8 cellular contexts compared by ENCODE assay signal in the genomic region with DNA sequence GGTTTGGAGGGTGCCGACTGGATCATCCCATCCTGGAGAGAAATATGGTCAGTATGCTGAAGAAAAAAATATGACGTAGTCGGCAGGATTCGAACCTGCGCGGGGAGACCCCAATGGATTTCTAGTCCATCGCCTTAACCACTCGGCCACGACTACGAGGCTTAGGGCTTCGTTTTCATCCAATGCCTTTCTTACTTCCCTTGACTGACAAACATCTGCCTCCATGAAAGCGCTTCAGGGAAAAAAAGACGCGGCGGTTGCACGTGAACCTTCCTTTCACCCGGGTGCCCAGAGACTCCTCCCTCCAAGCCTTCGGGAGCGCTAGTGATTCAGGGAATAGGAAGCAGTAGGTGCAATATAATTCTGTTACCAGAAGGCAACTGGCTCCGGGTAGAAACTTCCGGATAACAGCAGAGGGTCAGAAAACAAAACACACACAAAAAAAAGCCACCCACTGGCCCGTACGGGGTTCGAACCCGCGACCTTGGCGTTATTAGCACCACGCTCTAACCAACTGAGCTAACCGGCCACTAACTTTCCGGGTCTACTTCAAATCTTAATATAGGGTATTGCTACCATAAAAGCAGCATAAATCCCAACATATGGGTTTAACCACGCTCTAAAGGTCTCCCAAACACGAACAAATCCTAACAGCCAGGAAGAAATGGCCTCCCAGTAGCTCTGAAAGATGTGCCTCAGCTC. TPM values are rescaled to one million over a fixed set of nuclear protein-coding genes. Genes with fewer than 3 reads are reported as not detected.
DNase-seq lines count a peak whose midpoint lies in the region; ATAC-seq lines count a peak whose summit lies in the region.

No MANE protein-coding gene starts in this region.

- peaks cover 0 to 15% (median 0%) of the 10 kb centered on the region in 7 donors for H3K9me3 Mint-ChIP-seq in CD4-positive, CD25-positive, alpha-beta regulatory T cell
- H3K9me3 Mint-ChIP-seq in T-helper 1 cell treated with Interleukin-12 subunit alpha and Interleukin-12 subunit beta and Interleukin-4 antibody, amounts not matched to agents 30 μg/mL and 1 μg/mL, for 36 hours: no peaks in the 10 kb centered on the region

- no peaks in the 10 kb centered on the region for H3K27me3 ChIP-seq in CD4-positive, CD25-positive, alpha-beta regulatory T cell (ENCODE audit: control insufficient read depth, insufficient read depth, low read length)
- no peaks in the 10 kb centered on the region for H3K27me3 ChIP-seq in layer of hippocampus (ENCODE audit: control insufficient read depth, insufficient read depth, low read length)

- H3K36me3 ChIP-seq in CD4-positive, CD25-positive, alpha-beta regulatory T cell (ENCODE audit: control insufficient read depth, insufficient read depth, low read length): peaks cover 49% of the 10 kb centered on the region

- peaks cover 16 to 57% (median 41%) of the 10 kb centered on the region in 4 donors for H3K4me1 Mint-ChIP-seq in CD4-positive, CD25-positive, alpha-beta regulatory T cell
- H3K4me1 Mint-ChIP-seq in T-helper 1 cell treated with Interleukin-12 subunit alpha and Interleukin-12 subunit beta and Interleukin-4 antibody, amounts not matched to agents 30 μg/mL and 1 μg/mL, for 36 hours (ENCODE audit: low read depth): peaks cover 39% of the 10 kb centered on the region

- H3K4me3 Mint-ChIP-seq in CD4-positive, CD25-positive, alpha-beta regulatory T cell: peak overlapping the region; percentile 4 to 90 (median 69)
- H3K4me3 Mint-ChIP-seq in T-helper 1 cell treated with Interleukin-12 subunit alpha and Interleukin-12 subunit beta and Interleukin-4 antibody, amounts not matched to agents 30 μg/mL and 1 μg/mL, for 36 hours: peak overlapping the region; percentile 39

- H3K9me3 ChIP-seq in CD4-positive, CD25-positive, alpha-beta regulatory T cell (ENCODE audit: control insufficient read depth in 2 of 2, low read length in 2 of 2): no peaks in the 10 kb centered on the region

- peaks cover 62% of the 10 kb centered on the region for H3K36me3 Mint-ChIP-seq in CD4-positive, CD25-positive, alpha-beta regulatory T cell
- H3K36me3 Mint-ChIP-seq in T-helper 1 cell treated with Interleukin-12 subunit alpha and Interleukin-12 subunit beta and Interleukin-4 antibody, amounts not matched to agents 30 μg/mL and 1 μg/mL, for 36 hours (ENCODE audit: low read depth): peaks cover 47% of the 10 kb centered on the region

- H3K4me3 ChIP-seq in CD4-positive, CD25-positive, alpha-beta regulatory T cell (ENCODE audit: low read depth, low read length): no peak overlapping the region

- H3K4me1 ChIP-seq in CD4-positive, CD25-positive, alpha-beta regulatory T cell (ENCODE audit: control insufficient read depth, insufficient read depth, low read length, poor library complexity, severe bottlenecking): peaks cover 36% of the 10 kb centered on the region

- peak overlapping the region; percentile 48 for H3K27ac ChIP-seq in CD4-positive, CD25-positive, alpha-beta regulatory T cell (ENCODE audit: insufficient read depth, low read length, poor library complexity, severe bottlenecking)
- peak overlapping the region; percentile 80 for H3K27ac ChIP-seq in layer of hippocampus (ENCODE audit: low read depth, low read length)

- DNase-seq in CD4-positive, CD25-positive, alpha-beta regulatory T cell: no peak
- peak; percentile 93 for DNase-seq in HT1080 (ENCODE audit: low read depth)
- peak; percentile 92 for DNase-seq in dedifferentiated amniotic fluid mesenchymal stem cell (ENCODE audit: extremely low spot score)
- DNase-seq in stimulated activated CD4-positive, alpha-beta T cell treated with anti-CD3 and anti-CD28 coated beads, Interleukin-15, amount 100 ng/mL, for 24 hours: peak; percentile 75

- no peak for ATAC-seq in CD4-positive, CD25-positive, alpha-beta regulatory T cell (ENCODE audit: low read depth in 2 of 2)
- ATAC-seq in HG02678 (IDR thresholded peaks at IDR 0.05; ENCODE audit: unreplicated experiment): no peak
- no peak for ATAC-seq in HG03108 (IDR thresholded peaks at IDR 0.05; ENCODE audit: unreplicated experiment)

- H3K27ac Mint-ChIP-seq in CD4-positive, CD25-positive, alpha-beta regulatory T cell: peak overlapping the region; percentile 45 to 95 (median 81)
- peak overlapping the region; percentile 84 for H3K27ac Mint-ChIP-seq in T-helper 1 cell treated with Interleukin-12 subunit alpha and Interleukin-12 subunit beta and Interleukin-4 antibody, amounts not matched to agents 30 μg/mL and 1 μg/mL, for 36 hours

- H3K27me3 Mint-ChIP-seq in CD4-positive, CD25-positive, alpha-beta regulatory T cell: peaks cover 15% of the 10 kb centered on the region
- H3K27me3 Mint-ChIP-seq in T-helper 1 cell treated with Interleukin-12 subunit alpha and Interleukin-12 subunit beta and Interleukin-4 antibody, amounts not matched to agents 30 μg/mL and 1 μg/mL, for 36 hours (ENCODE audit: low read depth): no peaks in the 10 kb centered on the region

RNA-seq across cellular contexts. Expression of a gene that starts 16.3 kb away (rescaled TPM):
- total RNA-seq in CD4-positive, CD25-positive, alpha-beta regulatory T cell: 3.7 TPM
- 1 to 10 TPM; 1.5 to 5.3 (median 3.4) TPM for polyA plus RNA-seq in CD4-positive, CD25-positive, alpha-beta regulatory T cell
- 147 and 161 TPM in 2 replicates for total RNA-seq in HT1080 (2014; rRNA removed; shearing (Covaris generic))
- polyA plus RNA-seq in HT1080 (2015; cell fraction: cytosol; rRNA removed): 97.2 and 104 TPM in 2 replicates
- polyA plus RNA-seq in HT1080 (2015; cell fraction: nucleus; rRNA removed): 198 TPM in 2 replicates

RNA-seq across cellular contexts. Expression of a gene that starts 21.2 kb away (rescaled TPM):
- total RNA-seq in CD4-positive, CD25-positive, alpha-beta regulatory T cell: 265 TPM
- polyA plus RNA-seq in CD4-positive, CD25-positive, alpha-beta regulatory T cell: 10 to 100 TPM; 20.2 to 32.4 (median 24.1) TPM
- total RNA-seq in HT1080 (2014; rRNA removed; shearing (Covaris generic)): 5.2 and 6.9 TPM in 2 replicates
- 4.2 and 4.3 TPM in 2 replicates for polyA plus RNA-seq in HT1080 (2015; cell fraction: cytosol; rRNA removed)
- polyA plus RNA-seq in HT1080 (2015; cell fraction: nucleus; rRNA removed): 35.1 and 45.6 TPM in 2 replicates

RNA-seq across cellular contexts. Expression of a gene that starts 22.4 kb away (rescaled TPM):
- 13.9 TPM for total RNA-seq in CD4-positive, CD25-positive, alpha-beta regulatory T cell
- 10 to 100 TPM in 3 of 4 donors, 1 to 10 TPM in 1; 7.4 to 12.7 (median 11.2) TPM for polyA plus RNA-seq in CD4-positive, CD25-positive, alpha-beta regulatory T cell
- 55.3 and 55.4 TPM in 2 replicates for total RNA-seq in HT1080 (2014; rRNA removed; shearing (Covaris generic))
- 21.2 and 23.4 TPM in 2 replicates for polyA plus RNA-seq in HT1080 (2015; cell fraction: cytosol; rRNA removed)
- polyA plus RNA-seq in HT1080 (2015; cell fraction: nucleus; rRNA removed): 144 and 146 TPM in 2 replicates

RNA-seq across cellular contexts. Expression of a gene that starts 36.7 kb away (rescaled TPM):
- 10.1 TPM for total RNA-seq in CD4-positive, CD25-positive, alpha-beta regulatory T cell
- polyA plus RNA-seq in CD4-positive, CD25-positive, alpha-beta regulatory T cell: 10 to 100 TPM; 23.6 to 29.9 (median 25.4) TPM
- 6.5 and 9.9 TPM in 2 replicates for total RNA-seq in HT1080 (2014; rRNA removed; shearing (Covaris generic))
- polyA plus RNA-seq in HT1080 (2015; cell fraction: cytosol; rRNA removed): 3.7 and 3.9 TPM in 2 replicates
- polyA plus RNA-seq in HT1080 (2015; cell fraction: nucleus; rRNA removed): 2.5 and 2.8 TPM in 2 replicates

RNA-seq across cellular contexts. Expression of a gene that starts 50.5 kb away (rescaled TPM):
- total RNA-seq in CD4-positive, CD25-positive, alpha-beta regulatory T cell: 27.3 TPM
- polyA plus RNA-seq in CD4-positive, CD25-positive, alpha-beta regulatory T cell: 10 to 100 TPM; 20.6 to 38.9 (median 29.9) TPM
- total RNA-seq in HT1080 (2014; rRNA removed; shearing (Covaris generic)): 12.3 and 14.5 TPM in 2 replicates
- polyA plus RNA-seq in HT1080 (2015; cell fraction: cytosol; rRNA removed): 16.3 and 18.6 TPM in 2 replicates
- polyA plus RNA-seq in HT1080 (2015; cell fraction: nucleus; rRNA removed): 15.3 and 16.0 TPM in 2 replicates

Comparison
In these comparisons a context has a peak if more than half of its experiments do, and no peak if none do; other contexts are left out.
1. DNase-seq: peak in HT1080 (single experiment), dedifferentiated amniotic fluid mesenchymal stem cell (single experiment) and stimulated activated CD4-positive, alpha-beta T cell treated with anti-CD3 and anti-CD28 coated beads, Interleukin-15, amount 100 ng/mL, for 24 hours (single experiment); none in CD4-positive, CD25-positive, alpha-beta regulatory T cell (0 of 3).
2. RNA of a gene that starts 16.3 kb away (total RNA-seq): 147 to 161 TPM in HT1080; 3.7 TPM in CD4-positive, CD25-positive, alpha-beta regulatory T cell (single experiment); every median in the first group is over 10 times any median in the second.
3. RNA of a gene that starts 21.2 kb away (total RNA-seq): 265 TPM in CD4-positive, CD25-positive, alpha-beta regulatory T cell (single experiment); 5.2 to 6.9 TPM in HT1080; every median in the first group is over 10 times any median in the second.